In the genomic region with DNA sequence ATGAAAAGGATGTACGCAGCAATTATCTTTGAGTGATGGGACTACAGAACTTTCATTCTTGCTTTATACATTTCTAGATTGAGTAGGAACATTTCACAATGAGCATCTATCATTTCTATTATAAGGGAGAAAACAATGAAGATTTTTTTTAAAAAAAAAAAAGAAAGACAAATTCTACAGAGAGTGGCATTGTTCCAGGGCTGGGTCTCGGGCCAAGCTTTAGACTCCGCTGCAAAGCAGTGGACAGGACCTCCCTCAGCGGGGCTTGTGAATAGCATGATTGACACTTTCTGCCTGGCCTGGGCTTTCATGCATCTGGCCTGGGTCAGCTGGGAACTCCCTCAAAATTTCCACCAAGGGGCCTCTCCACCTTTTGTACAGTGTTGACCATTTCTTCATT, we compare ENCODE assay signal across 25 cellular contexts.
DNase-seq lines count a peak whose midpoint lies in the region; ATAC-seq and FAIRE-seq lines count a peak whose summit lies in the region.
"Had no signal": no experiment of that assay in that cellular context is flagged by ENCODE, and none has a peak within 500 bp of the region (broad histone marks: within the 10 kb centered on the region; RNA-seq: fewer than 3 reads in every experiment).

No MANE protein-coding gene starts in this region.

- no peaks in the 10 kb centered on the region for H3K36me3 Mint-ChIP-seq in activated T-cell treated with anti-CD3 and anti-CD28 coated beads, Interleukin-2, amount 50 U/mL, for 24 hours (ENCODE audit: low read depth)

- peaks cover 9% of the 10 kb centered on the region for H3K9me3 Mint-ChIP-seq in activated T-cell treated with anti-CD3 and anti-CD28 coated beads, Interleukin-2, amount 50 U/mL, for 24 hours

- H3K4me3 Mint-ChIP-seq in activated T-cell treated with anti-CD3 and anti-CD28 coated beads, Interleukin-2, amount 50 U/mL, for 24 hours, result no peak overlapping the region
- H3K4me3 Mint-ChIP-seq: CD4-positive, alpha-beta memory T cell; H9; HFFc6 had no signal

- DNase-seq in caudate nucleus (lab: John Stamatoyannopoulos, UW) (peak in 53 of 61 donors; percentile 2 to 77 (median 33)), hippocampal formation (lab: John Stamatoyannopoulos, UW) (peak; percentile 65 to 68), nucleus accumbens (lab: John Stamatoyannopoulos, UW) (peak in 49 of 56 donors; percentile 4 to 78 (median 36)), RCC 7860 (ENCODE audit: low spot score) (no peak)
- DNase-seq in activated T-cell treated with anti-CD3 and anti-CD28 coated beads, Interleukin-2, amount 50 U/mL, for 24 hours, result no peak
- DNase-seq: Caco-2; CD4-positive, alpha-beta memory T cell; DND-41; GM23248; H9; HFFc6; NCI-H1092; NCI-H1436; NCI-H187 treated with DMSO at 0.1 percent for 48 hours; NCI-H69; NK-92 treated with Interleukin-12 subunit alpha and Interleukin-12 subunit beta, amount 100 ng/mL, for 24 hours; SJCRH30 had no signal

- H3K27ac Mint-ChIP-seq in activated T-cell treated with anti-CD3 and anti-CD28 coated beads, Interleukin-2, amount 50 U/mL, for 24 hours, result no peak overlapping the region
- H3K27ac Mint-ChIP-seq: CD4-positive, alpha-beta memory T cell; HFFc6 had no signal

- H3K27me3 Mint-ChIP-seq in activated T-cell treated with anti-CD3 and anti-CD28 coated beads, Interleukin-2, amount 50 U/mL, for 24 hours, result no peaks in the 10 kb centered on the region
- H3K27me3 Mint-ChIP-seq: CD4-positive, alpha-beta memory T cell had no signal

- H3K27ac ChIP-seq in caudate nucleus (ENCODE audit: low read depth, low read length), result no peak overlapping the region
- H3K27ac ChIP-seq: BLaER1, GM23248, HL-60, SJCRH30 had no signal

- H3K4me1 Mint-ChIP-seq in activated T-cell treated with anti-CD3 and anti-CD28 coated beads, Interleukin-2, amount 50 U/mL, for 24 hours (ENCODE audit: low read depth), result no peaks in the 10 kb centered on the region
- H3K4me1 Mint-ChIP-seq: CD4-positive, alpha-beta memory T cell; H9 had no signal

- no peak for FAIRE-seq in RCC 7860 (lab: Jason Lieb, UNC)
- FAIRE-seq: GM12891, HepG2, K562 had no signal

- no peak for ATAC-seq in HG02571 (IDR thresholded peaks at IDR 0.05; ENCODE audit: unreplicated experiment)
- ATAC-seq in GM19035 (IDR thresholded peaks at IDR 0.05; ENCODE audit: unreplicated experiment), result no peak
- ATAC-seq: HepG2, K562, Panc1 had no signal

Comparison
In these comparisons a context has a peak if more than half of its experiments do, and no peak if none do; other contexts are left out.
1. DNase-seq: peak in caudate nucleus (53 of 61), hippocampal formation (2 of 2) and nucleus accumbens (49 of 56); none in RCC 7860 (single experiment) and activated T-cell treated with anti-CD3 and anti-CD28 coated beads, Interleukin-2, amount 50 U/mL, for 24 hours (single experiment).